11 cellular contexts compared by ENCODE assay signal in genomic region chr20:62133864-62134263, GRCh38. TPM values are rescaled to one million over a fixed set of nuclear protein-coding genes. Genes with fewer than 3 reads are reported as not detected.
A peak's percentile ranks its signal among the peaks of the same experiment; 100 is the strongest.
DNase-seq lines count a peak whose midpoint lies in the region; ATAC-seq, FAIRE-seq and TF ChIP-seq lines count a peak whose summit lies in the region.
"Had no signal": no experiment of that assay in that cellular context is flagged by ENCODE, and none has a peak within 500 bp of the region (broad histone marks: within the 10 kb centered on the region; RNA-seq: fewer than 3 reads in every experiment).

No MANE protein-coding gene starts in this region.

- H3K23ac ChIP-seq in IMR-90 (ENCODE audit: low read depth, low read length) = no peak overlapping the region

- no peak overlapping the region for H4K5ac ChIP-seq in IMR-90 (ENCODE audit: low read depth, low read length)

- H3K4me1 ChIP-seq in CD8-positive, alpha-beta T cell (ENCODE audit: insufficient read depth, low read length) = peaks cover 9% of the 10 kb centered on the region
- H3K4me1 ChIP-seq in IMR-90 (ENCODE audit: control insufficient read depth, insufficient read depth, low read length) (peaks cover 3% of the 10 kb centered on the region; the same call in 1 of the 2 replicates), GM12878 (ENCODE audit: control insufficient read depth, insufficient read depth, low read length) (no peaks in the 10 kb centered on the region)
- no peaks in the 10 kb centered on the region for H3K4me1 ChIP-seq in naive thymus-derived CD4-positive, alpha-beta T cell (ENCODE audit: control insufficient read depth in 2 of 2, insufficient read depth in 2 of 2, low read length in 2 of 2)

- H3K36me3 Mint-ChIP-seq in CD8-positive, alpha-beta T cell = peaks cover 97% of the 10 kb centered on the region
- H3K36me3 Mint-ChIP-seq in naive thymus-derived CD4-positive, alpha-beta T cell = peaks cover 15 to 50% (median 37%) of the 10 kb centered on the region in 5 donors

- peak overlapping the region; percentile 45 for H3K27ac Mint-ChIP-seq in CD8-positive, alpha-beta T cell
- H3K27ac Mint-ChIP-seq in naive thymus-derived CD4-positive, alpha-beta T cell = peak overlapping the region in 8 of 9 donors; percentile 61 to 89 (median 71)

- no TSS peak for BruUV-seq in IMR-90 (replicated peaks; lab: Mats Ljungman, UMichigan)
- no TSS peak for BruUV-seq in GM12878 (replicated peaks; lab: Mats Ljungman, UMichigan)

- no peak overlapping the region for H2AK5ac ChIP-seq in IMR-90 (ENCODE audit: low read depth, low read length)

- no peak overlapping the region for H2BK120ac ChIP-seq in IMR-90 (ENCODE audit: low read depth, low read length)

- H3K14ac ChIP-seq in IMR-90 (replicated peaks; ENCODE audit: low read depth, low read length) = no peak overlapping the region

- peaks cover 89% of the 10 kb centered on the region for H3K36me3 ChIP-seq in CD8-positive, alpha-beta T cell (ENCODE audit: insufficient read depth, low read length)
- H3K36me3 ChIP-seq in IMR-90 (ENCODE audit: control insufficient read depth, insufficient read depth, low read length) (peaks cover 82% of the 10 kb centered on the region), GM12878 (ENCODE audit: control insufficient read depth in 2 of 2, insufficient read depth in 2 of 2, low read length in 1 of 2) (peaks cover 47% of the 10 kb centered on the region in 2 experiments)
- H3K36me3 ChIP-seq in naive thymus-derived CD4-positive, alpha-beta T cell (ENCODE audit: control insufficient read depth in 2 of 3, insufficient read depth in 3 of 3, low read length in 3 of 3) = peaks cover 40 to 96% (median 48%) of the 10 kb centered on the region in 3 experiments

- H3K4ac ChIP-seq in IMR-90 (ENCODE audit: low read depth, low read length) = no peak overlapping the region

- SMC1A ChIA-PET in GM12878 (lab: Charles Lee; ENCODE audit: uncharacterized antibody, unreplicated experiment) = interaction anchor here (0.6 to 1.4 kb wide), 2 partner anchors 12 to 988 kb away, joined by 4 to 5 read pairs; no protein-coding TSS in a partner anchor

- no peaks in the 10 kb centered on the region; the same call in 1 of the 2 replicates for H3K9me1 ChIP-seq in IMR-90 (ENCODE audit: insufficient read depth, low read length)

- RAD21 ChIA-PET in GM12878 (lab: Charles Lee; ENCODE audit: unreplicated experiment) = no interaction called here

- H3K56ac ChIP-seq in IMR-90 (ENCODE audit: extremely low read depth, insufficient read depth, low read length) = no peak overlapping the region

- no peak for FAIRE-seq in GM12878 (lab: Jason Lieb, UNC)

- POLR2A ChIA-PET in CD8-positive, alpha-beta T cell (lab: Charles Lee) = interaction anchor here (0.9 to 1.0 kb wide), 2 partner anchors 12 to 67 kb away, joined by 3 read pairs; no protein-coding TSS in a partner anchor
- POLR2A ChIA-PET in IMR-90 (lab: Charles Lee; ENCODE audit: unreplicated experiment) (no interaction called here), GM12878 (lab: Charles Lee) (no interaction called here)
- POLR2A ChIA-PET in naive thymus-derived CD4-positive, alpha-beta T cell (lab: Charles Lee) = interaction anchor here (0.9 to 4.9 kb wide), 5 partner anchors 9 to 68 kb away, joined by 3 to 29 read pairs (median 4); partner anchors contain the start of genes LSM14B and TAF4

- H2BK5ac ChIP-seq in IMR-90 (ENCODE audit: low read depth, low read length, poor library complexity, severe bottlenecking) = no peak overlapping the region

- WGBS in IMR-90 (ENCODE audit: extremely low coverage in 2 of 2, insufficient read length in 1 of 2), 2 experiments = 92% methylated on average over 2 of the region's 12 CpGs; no CpG with 5 or more reads in 1 of the 2 experiments
- 32% methylated on average over 12 of the region's 12 CpGs for WGBS in GM12878 (ENCODE audit: insufficient coverage, insufficient replicate concordance, low lambda C conversion rate, missing lambda C conversion rate)

- H4K20me1 ChIP-seq in IMR-90 (ENCODE audit: insufficient read depth, low read length) (peaks cover 71% of the 10 kb centered on the region), GM12878 (ENCODE audit: control insufficient read depth, insufficient read depth) (peaks cover 6% of the 10 kb centered on the region)

- no peaks in the 10 kb centered on the region for H3K27me3 Mint-ChIP-seq in CD8-positive, alpha-beta T cell (ENCODE audit: low read depth)
- no peaks in the 10 kb centered on the region for H3K27me3 Mint-ChIP-seq in naive thymus-derived CD4-positive, alpha-beta T cell

- ATAC-seq in CD8-positive, alpha-beta T cell = peak; percentile 31
- ATAC-seq in IMR-90 (ENCODE audit: low read depth) (peak; percentile 30; the same call in 1 of the 2 replicates), GM12878 (peak; percentile 56), HG02884 (IDR thresholded peaks at IDR 0.05; ENCODE audit: unreplicated experiment) (no peak), GM21381 (IDR thresholded peaks at IDR 0.05; ENCODE audit: unreplicated experiment) (no peak), GM18517 (IDR thresholded peaks at IDR 0.05; ENCODE audit: unreplicated experiment) (no peak)
- ATAC-seq in naive thymus-derived CD4-positive, alpha-beta T cell = no peak

- H4K8ac ChIP-seq in IMR-90 (ENCODE audit: low read depth in 2 of 2, low read length in 2 of 2) = no peak overlapping the region

- no peak overlapping the region for H3K18ac ChIP-seq in IMR-90 (ENCODE audit: low read depth, low read length)

- no peak overlapping the region for H3K9ac ChIP-seq in IMR-90 (ENCODE audit: low read depth, low read length)
- no peak overlapping the region for H3K9ac ChIP-seq in GM12878 (ENCODE audit: control insufficient read depth, insufficient read depth, low read length)

- no peak overlapping the region for H3K4me2 ChIP-seq in IMR-90 (ENCODE audit: low read depth, low read length)
- no peak overlapping the region for H3K4me2 ChIP-seq in GM12878 (ENCODE audit: control insufficient read depth, insufficient read depth)

- TF ChIP-seq RAD21 in IMR-90 (IDR thresholded peaks at IDR 0.05; ENCODE audit: low read length) (no peak), GM12878 (IDR thresholded peaks at IDR 0.05; ENCODE audit: insufficient read depth, low read depth, low read length) (no peak)

- H3K4me3 ChIP-seq in CD8-positive, alpha-beta T cell (ENCODE audit: low read depth, low read length) = no peak overlapping the region
- no peak overlapping the region for H3K4me3 ChIP-seq in IMR-90 (ENCODE audit: insufficient read depth, low read depth, low read length)
- H3K4me3 ChIP-seq in GM12878 = no peak overlapping the region
- H3K4me3 ChIP-seq in naive thymus-derived CD4-positive, alpha-beta T cell (ENCODE audit: low read length) = no peak overlapping the region
- H3K4me3 ChIP-seq: vagina had no signal

- no peak for TF ChIP-seq POLR2A in IMR-90 (IDR thresholded peaks at IDR 0.05; ENCODE audit: low read depth, low read length)
- peak; percentile 47; the same call in 1 of the 2 replicates for TF ChIP-seq POLR2A in GM12878 (IDR thresholded peaks at IDR 0.05; ENCODE audit: low read depth, low read length)

- H3K9me3 Mint-ChIP-seq in CD8-positive, alpha-beta T cell = no peaks in the 10 kb centered on the region
- peaks cover 0 to 2% (median 0%) of the 10 kb centered on the region in 11 donors for H3K9me3 Mint-ChIP-seq in naive thymus-derived CD4-positive, alpha-beta T cell

- no peak overlapping the region for H2BK20ac ChIP-seq in IMR-90 (ENCODE audit: low read depth, low read length)

- dilution Hi-C loops in IMR-90 (cut with HindIII; ENCODE audit: low sequenced_read_pairs, unreplicated experiment) = no loop called here

- peaks cover 8 to 71% of the 10 kb centered on the region in 2 experiments for H3K79me1 ChIP-seq in IMR-90 (ENCODE audit: low read depth in 1 of 2, low read length in 2 of 2)

- no peak for TF ChIP-seq EP300 in GM12878 (IDR thresholded peaks at IDR 0.05; ENCODE audit: borderline replicate concordance in 1 of 2, control insufficient read depth in 1 of 2, low read depth in 2 of 2, low read length in 2 of 2)

- H3K4me1 Mint-ChIP-seq in CD8-positive, alpha-beta T cell (ENCODE audit: low read depth) = peaks cover 32% of the 10 kb centered on the region
- peaks cover 28 to 44% (median 33%) of the 10 kb centered on the region in 7 donors for H3K4me1 Mint-ChIP-seq in naive thymus-derived CD4-positive, alpha-beta T cell

- intact Hi-C loops in CD8-positive, alpha-beta T cell (cut with DNase I, micrococcal nuclease) = no loop called here
- intact Hi-C loops in IMR-90 (cut with micrococcal nuclease) = no loop called here
- intact Hi-C loops in GM12878 (cut with micrococcal nuclease; ENCODE audit: unreplicated experiment) = no loop called here
- intact Hi-C loops in naive thymus-derived CD4-positive, alpha-beta T cell (cut with micrococcal nuclease) = no loop called here

- H3K4me3 Mint-ChIP-seq in CD8-positive, alpha-beta T cell = no peak overlapping the region
- peak overlapping the region in 4 of 10 donors; percentile 13 to 49 (median 32) for H3K4me3 Mint-ChIP-seq in naive thymus-derived CD4-positive, alpha-beta T cell

- peaks cover 1% of the 10 kb centered on the region for H3K79me2 ChIP-seq in GM12878 (ENCODE audit: control insufficient read depth, insufficient read depth, low read length)

- TF ChIP-seq CTCF in CD8-positive, alpha-beta T cell (IDR thresholded peaks at IDR 0.05) = no peak
- peak; percentile 18; the same call in 1 of the 2 replicates for TF ChIP-seq CTCF in IMR-90 (conservative IDR thresholded peaks at IDR 0.05; ENCODE audit: low read depth, low read length)
- peak in 1 of 3 experiments; percentile 38; a peak in 2 of 6 replicates for TF ChIP-seq CTCF in GM12878 (IDR thresholded peaks at IDR 0.05 in 2 of 3, conservative IDR thresholded peaks at IDR 0.05 in 1 of 3; ENCODE audit: control insufficient read depth in 2 of 3, extremely low read depth in 1 of 3, insufficient read depth in 1 of 3, low read depth in 3 of 3, low read length in 3 of 3)

- H2BK15ac ChIP-seq in IMR-90 (ENCODE audit: low read depth, low read length) = no peak overlapping the region

- CTCF ChIA-PET in CD8-positive, alpha-beta T cell (lab: Charles Lee) = interaction anchor here (0.7 to 10.0 kb wide), 5 partner anchors 10 to 123 kb away, joined by 3 to 82 read pairs (median 5); no protein-coding TSS in a partner anchor
- CTCF ChIA-PET in IMR-90 (lab: Yijun Ruan, JAX) = no interaction called here
- CTCF ChIA-PET in GM12878 (lab: Yijun Ruan, JAX) = interaction anchor here (0.6 to 3.5 kb wide), 3 partner anchors 9 to 123 kb away, joined by 3 to 35 read pairs (median 22); no protein-coding TSS in a partner anchor
- CTCF ChIA-PET in naive thymus-derived CD4-positive, alpha-beta T cell (lab: Charles Lee) = interaction anchor here (0.9 to 4.9 kb wide), 5 partner anchors 8 to 123 kb away, joined by 4 to 27 read pairs (median 6); no protein-coding TSS in a partner anchor

- no peak for DNase-seq in CD8-positive, alpha-beta T cell
- DNase-seq in IMR-90 (no peak), GM12878 (ENCODE audit: low read depth, low spot score) (no peak), ecto neural progenitor cell (ENCODE audit: low spot score) (no peak)
- DNase-seq in naive thymus-derived CD4-positive, alpha-beta T cell = no peak
- DNase-seq: GOT3; stimulated activated CD4-positive, alpha-beta T cell treated with anti-CD3 and anti-CD28 coated beads, Interleukin-15, amount 100 ng/mL, for 24 hours had no signal

- H3K27ac ChIP-seq in CD8-positive, alpha-beta T cell (ENCODE audit: low read depth, low read length) = no peak overlapping the region
- H3K27ac ChIP-seq in IMR-90 (ENCODE audit: insufficient read depth, low read length) (no peak overlapping the region), GM12878 (ENCODE audit: control insufficient read depth, insufficient read depth) (no peak overlapping the region)
- H3K27ac ChIP-seq in naive thymus-derived CD4-positive, alpha-beta T cell (ENCODE audit: low read depth, low read length) = peak overlapping the region; percentile 40
- H3K27ac ChIP-seq: vagina had no signal

- H3K27me3 ChIP-seq in CD8-positive, alpha-beta T cell (ENCODE audit: insufficient read depth, low read length) = no peaks in the 10 kb centered on the region
- H3K27me3 ChIP-seq in IMR-90 (ENCODE audit: control insufficient read depth, insufficient read depth, low read length) = no peaks in the 10 kb centered on the region
- no peaks in the 10 kb centered on the region for H3K27me3 ChIP-seq in GM12878 (replicated peaks in 1 of 2; ENCODE audit: control insufficient read depth in 2 of 2, insufficient read depth in 2 of 2, low read length in 1 of 2)
- H3K27me3 ChIP-seq in naive thymus-derived CD4-positive, alpha-beta T cell (ENCODE audit: control insufficient read depth in 2 of 2, insufficient read depth in 2 of 2, low read length in 2 of 2) = no peaks in the 10 kb centered on the region
- H3K27me3 ChIP-seq: vagina had no signal

- in situ Hi-C loops in IMR-90 (cut with MboI; ENCODE audit: low sequenced_read_pairs) = no loop called here
- in situ Hi-C loops in GM12878 (cut with MboI) = no loop called here

- H3K9me3 ChIP-seq in CD8-positive, alpha-beta T cell (ENCODE audit: low read length) = no peaks in the 10 kb centered on the region
- H3K9me3 ChIP-seq in IMR-90 (ENCODE audit: control insufficient read depth, insufficient read depth, low read length) = no peaks in the 10 kb centered on the region
- H3K9me3 ChIP-seq in GM12878 (replicated peaks; ENCODE audit: control insufficient read depth, insufficient read depth, low read length) = no peaks in the 10 kb centered on the region
- H3K9me3 ChIP-seq in naive thymus-derived CD4-positive, alpha-beta T cell (ENCODE audit: control insufficient read depth in 2 of 3, low read length in 3 of 3) = no peaks in the 10 kb centered on the region
- H3K9me3 ChIP-seq: vagina had no signal

- no peak overlapping the region for H4K91ac ChIP-seq in IMR-90 (ENCODE audit: insufficient read depth, low read depth, low read length)

- no peak overlapping the region for H2AK9ac ChIP-seq in IMR-90 (replicated peaks; ENCODE audit: low read depth, low read length, poor library complexity)

- no peak overlapping the region for H2AFZ ChIP-seq in IMR-90 (replicated peaks; ENCODE audit: low read length, poor library complexity)
- H2AFZ ChIP-seq in GM12878 (ENCODE audit: control insufficient read depth, low read depth, low read length) = no peak overlapping the region

RNA-seq across cellular contexts. Expression of gene PSMA7, which starts 9.3 kb away (rescaled TPM):
- total RNA-seq in CD8-positive, alpha-beta T cell = 100 to 1,000 TPM; 170 to 179 TPM
- total RNA-seq in IMR-90 (2012; rRNA removed) = 458 and 487 TPM in 2 replicates
- 417 and 520 TPM in 2 replicates for polyA plus RNA-seq in IMR-90 (2012; rRNA removed)
- polyA plus RNA-seq in IMR-90 (2012; cell fraction: cytosol; rRNA removed) = 774 and 987 TPM in 2 replicates
- polyA plus RNA-seq in IMR-90 (2012; cell fraction: nucleus; rRNA removed; ENCODE audit: low replicate concordance) = 366 and 428 TPM in 2 replicates
- 59.7 and 68.2 TPM in 2 replicates for total RNA-seq in GM12878 (2013; cell fraction: nucleolus; rRNA removed)
- total RNA-seq in GM12878 (2014; rRNA removed) = 323 and 324 TPM in 2 replicates
- 210 and 216 TPM in 2 replicates for total RNA-seq in GM12878 (2014; rRNA removed; fragmentation: Illumina TruSeq; extraction: Trizol)
- 348 and 359 TPM in 2 replicates for total RNA-seq in GM12878 (2021)
- polyA plus RNA-seq in GM12878 (2011; ENCODE audit: low read depth) = 125 TPM
- 273 and 397 TPM in 2 replicates for polyA plus RNA-seq in GM12878 (2011; rRNA removed)
- 444 and 554 TPM in 2 replicates for polyA plus RNA-seq in GM12878 (2011; cell fraction: cytosol; rRNA removed)
- polyA plus RNA-seq in GM12878 (2011; cell fraction: nucleus; rRNA removed) = 378 and 385 TPM in 2 replicates
- polyA plus RNA-seq in GM12878 (2012) = 199 and 211 TPM in 2 replicates
- polyA plus RNA-seq in GM12878 (2014; fragmentation: Illumina TruSeq; extraction: Trizol) = 131 and 219 TPM in 2 replicates
- 100 to 1,000 TPM; 333 to 546 TPM for polyA plus RNA-seq in GM12878 (2014; fragmentation: Nextera tagmentation; extraction: Ambion mirVana)
- polyA plus RNA-seq in GM12878 (2014; rRNA removed) = 369 and 389 TPM in 2 replicates
- polyA plus RNA-seq in GM12878 (2016; fragmentation: Nextera tagmentation; extraction: Ambion mirVana) = 100 to 1,000 TPM; 824 to 857 TPM
- 170 and 184 TPM in 2 replicates for polyA minus RNA-seq in GM12878 (2011; rRNA and poly(A)+ RNA removed)
- 58.0 and 86.2 TPM in 2 replicates for polyA minus RNA-seq in GM12878 (2011; cell fraction: cytosol; rRNA and poly(A)+ RNA removed)
- 32.9 and 52.9 TPM in 2 replicates for polyA minus RNA-seq in GM12878 (2011; cell fraction: nucleus; rRNA and poly(A)+ RNA removed)
- 100 to 1,000 TPM; 125 to 301 (median 165) TPM for total RNA-seq in naive thymus-derived CD4-positive, alpha-beta T cell
- polyA plus RNA-seq in naive thymus-derived CD4-positive, alpha-beta T cell = 100 to 1,000 TPM; 377 to 406 TPM

RNA-seq across cellular contexts. Expression of gene SS18L1, which starts 9.7 kb away (rescaled TPM):
- 10 to 100 TPM; 12.6 to 12.9 TPM for total RNA-seq in CD8-positive, alpha-beta T cell
- total RNA-seq in IMR-90 (2012; rRNA removed) (8.1 and 10.6 TPM in 2 replicates), GM12878 (2014; rRNA removed) (8.1 and 12.4 TPM in 2 replicates), GM12878 (2014; rRNA removed; fragmentation: Illumina TruSeq; extraction: Trizol) (6.1 and 6.6 TPM in 2 replicates), GM12878 (2021) (10.4 and 11.1 TPM in 2 replicates)
- polyA plus RNA-seq in IMR-90 (2012; rRNA removed) (12.2 and 15.6 TPM in 2 replicates), GM12878 (2011; rRNA removed) (11.7 and 12.1 TPM in 2 replicates), GM12878 (2014; fragmentation: Illumina TruSeq; extraction: Trizol) (7.0 and 8.2 TPM in 2 replicates), GM12878 (2014; fragmentation: Nextera tagmentation; extraction: Ambion mirVana) (1 to 10 TPM; 1.8 to 2.2 TPM), GM12878 (2014; rRNA removed) (20.0 and 21.8 TPM in 2 replicates), GM12878 (2016; fragmentation: Nextera tagmentation; extraction: Ambion mirVana) (1 to 10 TPM; 2.4 to 2.8 TPM)
- 3.6 and 10.0 TPM in 2 replicates for polyA plus RNA-seq in IMR-90 (2012; cell fraction: cytosol; rRNA removed)
- 32.8 and 87.5 TPM in 2 replicates for polyA plus RNA-seq in IMR-90 (2012; cell fraction: nucleus; rRNA removed; ENCODE audit: low replicate concordance)
- total RNA-seq in GM12878 (2013; cell fraction: nucleolus; rRNA removed) = 55.6 and 59.3 TPM in 2 replicates
- polyA plus RNA-seq in GM12878 (2011; ENCODE audit: low read depth) = 2.8 TPM
- 8.8 and 17.7 TPM in 2 replicates for polyA plus RNA-seq in GM12878 (2011; cell fraction: cytosol; rRNA removed)
- polyA plus RNA-seq in GM12878 (2011; cell fraction: nucleus; rRNA removed) = 46.7 and 57.7 TPM in 2 replicates
- polyA plus RNA-seq in GM12878 (2012) = 6.1 and 8.3 TPM in 2 replicates
- 9.8 and 20.6 TPM in 2 replicates for polyA minus RNA-seq in GM12878 (2011; rRNA and poly(A)+ RNA removed)
- 6.7 and 7.0 TPM in 2 replicates for polyA minus RNA-seq in GM12878 (2011; cell fraction: cytosol; rRNA and poly(A)+ RNA removed)
- polyA minus RNA-seq in GM12878 (2011; cell fraction: nucleus; rRNA and poly(A)+ RNA removed) = 13.2 and 25.6 TPM in 2 replicates
- 10 to 100 TPM; 17.8 to 26.7 (median 22.6) TPM for total RNA-seq in naive thymus-derived CD4-positive, alpha-beta T cell
- polyA plus RNA-seq in naive thymus-derived CD4-positive, alpha-beta T cell = under 1 TPM; 0.47 to 0.54 TPM

RNA-seq across cellular contexts. Expression of gene LSM14B, which starts 11.6 kb away (rescaled TPM):
- total RNA-seq in CD8-positive, alpha-beta T cell = 10 to 100 TPM; 58.2 to 64.6 TPM
- total RNA-seq in IMR-90 (2012; rRNA removed) (23.7 and 30.6 TPM in 2 replicates), GM12878 (2014; rRNA removed) (18.0 and 18.9 TPM in 2 replicates), GM12878 (2014; rRNA removed; fragmentation: Illumina TruSeq; extraction: Trizol) (13.3 and 16.2 TPM in 2 replicates), GM12878 (2021) (34.3 and 34.9 TPM in 2 replicates)
- polyA plus RNA-seq in IMR-90 (2012; rRNA removed) (41.1 and 46.7 TPM in 2 replicates), GM12878 (2011; rRNA removed) (25.5 and 33.2 TPM in 2 replicates), GM12878 (2014; fragmentation: Illumina TruSeq; extraction: Trizol) (8.9 and 15.1 TPM in 2 replicates), GM12878 (2014; fragmentation: Nextera tagmentation; extraction: Ambion mirVana) (1 to 10 TPM in 1 of 2 experiments, under 1 TPM in 1; 0.56 to 1.8 TPM), GM12878 (2014; rRNA removed) (29.6 and 30.3 TPM in 2 replicates), GM12878 (2016; fragmentation: Nextera tagmentation; extraction: Ambion mirVana) (1 to 10 TPM in 1 of 2 experiments, under 1 TPM in 1; 0.79 to 1.4 TPM)
- polyA plus RNA-seq in IMR-90 (2012; cell fraction: cytosol; rRNA removed) = 21.4 and 47.8 TPM in 2 replicates
- 41.4 and 44.4 TPM in 2 replicates for polyA plus RNA-seq in IMR-90 (2012; cell fraction: nucleus; rRNA removed; ENCODE audit: low replicate concordance)
- total RNA-seq in GM12878 (2013; cell fraction: nucleolus; rRNA removed) = 29.3 TPM in 2 replicates
- polyA plus RNA-seq in GM12878 (2011; ENCODE audit: low read depth) = 10.6 TPM
- 30.6 and 42.4 TPM in 2 replicates for polyA plus RNA-seq in GM12878 (2011; cell fraction: cytosol; rRNA removed)
- polyA plus RNA-seq in GM12878 (2011; cell fraction: nucleus; rRNA removed) = 49.4 and 55.9 TPM in 2 replicates
- polyA plus RNA-seq in GM12878 (2012) = 26.7 and 32.9 TPM in 2 replicates
- polyA minus RNA-seq in GM12878 (2011; rRNA and poly(A)+ RNA removed) = 25.7 and 36.1 TPM in 2 replicates
- polyA minus RNA-seq in GM12878 (2011; cell fraction: cytosol; rRNA and poly(A)+ RNA removed) = 15.6 and 16.8 TPM in 2 replicates
- polyA minus RNA-seq in GM12878 (2011; cell fraction: nucleus; rRNA and poly(A)+ RNA removed) = 12.8 and 25.0 TPM in 2 replicates
- total RNA-seq in naive thymus-derived CD4-positive, alpha-beta T cell = 10 to 100 TPM; 39.5 to 61.5 (median 41.9) TPM
- 1 to 10 TPM; 1.4 to 1.9 TPM for polyA plus RNA-seq in naive thymus-derived CD4-positive, alpha-beta T cell

RNA-seq across cellular contexts. Expression of gene MTG2, which starts 49.0 kb away (rescaled TPM):
- 1 to 10 TPM; 7.7 to 8.8 TPM for total RNA-seq in CD8-positive, alpha-beta T cell
- total RNA-seq in IMR-90 (2012; rRNA removed) (11.5 and 12.2 TPM in 2 replicates), GM12878 (2014; rRNA removed) (40.9 and 44.1 TPM in 2 replicates), GM12878 (2014; rRNA removed; fragmentation: Illumina TruSeq; extraction: Trizol) (19.3 and 28.5 TPM in 2 replicates), GM12878 (2021) (40.4 and 52.4 TPM in 2 replicates)
- polyA plus RNA-seq in IMR-90 (2012; rRNA removed) (23.9 and 25.2 TPM in 2 replicates), GM12878 (2011; rRNA removed) (22.2 and 32.9 TPM in 2 replicates), GM12878 (2014; fragmentation: Illumina TruSeq; extraction: Trizol) (10.4 and 31.4 TPM in 2 replicates), GM12878 (2014; fragmentation: Nextera tagmentation; extraction: Ambion mirVana) (1 to 10 TPM; 6.2 to 7.3 TPM), GM12878 (2014; rRNA removed) (44.5 and 45.2 TPM in 2 replicates), GM12878 (2016; fragmentation: Nextera tagmentation; extraction: Ambion mirVana) (10 to 100 TPM; 35.8 to 38.6 TPM)
- polyA plus RNA-seq in IMR-90 (2012; cell fraction: cytosol; rRNA removed) = 21.7 and 23.7 TPM in 2 replicates
- polyA plus RNA-seq in IMR-90 (2012; cell fraction: nucleus; rRNA removed; ENCODE audit: low replicate concordance) = 52.1 and 66.5 TPM in 2 replicates
- 48.5 and 51.0 TPM in 2 replicates for total RNA-seq in GM12878 (2013; cell fraction: nucleolus; rRNA removed)
- 12.8 TPM for polyA plus RNA-seq in GM12878 (2011; ENCODE audit: low read depth)
- 44.6 and 54.2 TPM in 2 replicates for polyA plus RNA-seq in GM12878 (2011; cell fraction: cytosol; rRNA removed)
- polyA plus RNA-seq in GM12878 (2011; cell fraction: nucleus; rRNA removed) = 23.9 and 38.8 TPM in 2 replicates
- 18.6 and 25.9 TPM in 2 replicates for polyA plus RNA-seq in GM12878 (2012)
- 15.4 and 31.5 TPM in 2 replicates for polyA minus RNA-seq in GM12878 (2011; rRNA and poly(A)+ RNA removed)
- polyA minus RNA-seq in GM12878 (2011; cell fraction: cytosol; rRNA and poly(A)+ RNA removed) = 6.9 and 9.5 TPM in 2 replicates
- polyA minus RNA-seq in GM12878 (2011; cell fraction: nucleus; rRNA and poly(A)+ RNA removed) = 8.2 and 26.7 TPM in 2 replicates
- 10 to 100 TPM; 20.4 to 51.5 (median 41.8) TPM for total RNA-seq in naive thymus-derived CD4-positive, alpha-beta T cell
- 10 to 100 TPM; 18.2 to 31.8 TPM for polyA plus RNA-seq in naive thymus-derived CD4-positive, alpha-beta T cell

Comparison
In these comparisons a context has a peak if more than half of its experiments do, and no peak if none do; other contexts are left out.
1. ATAC-seq: peak in CD8-positive, alpha-beta T cell (single experiment), IMR-90 (single experiment) and GM12878 (single experiment); none in naive thymus-derived CD4-positive, alpha-beta T cell (single experiment), HG02884 (single experiment), GM21381 (single experiment) and GM18517 (single experiment).
2. POLR2A ChIA-PET loops: an anchor here in CD8-positive, alpha-beta T cell (0.9 to 1.0 kb wide) and naive thymus-derived CD4-positive, alpha-beta T cell (0.9 to 4.9 kb wide); none called in IMR-90 and GM12878.